20 cellular contexts compared by ENCODE assay signal in genomic region chr1:112527266-112528010, GRCh38. TPM values are rescaled to one million over a fixed set of nuclear protein-coding genes. Genes with fewer than 3 reads are reported as not detected.
A peak's percentile ranks its signal among the peaks of the same experiment; 100 is the strongest.
DNase-seq lines count a peak whose midpoint lies in the region; FAIRE-seq and TF ChIP-seq lines count a peak whose summit lies in the region.
"Had no signal": no experiment of that assay in that cellular context is flagged by ENCODE, and none has a peak within 500 bp of the region (broad histone marks: within the 10 kb centered on the region; RNA-seq: fewer than 3 reads in every experiment).

No MANE protein-coding gene starts in this region.

- H3K27ac ChIP-seq in astrocyte (ENCODE audit: low read depth, low read length) (peak overlapping the region; percentile 77), breast epithelium (no peak overlapping the region)
- H3K27ac ChIP-seq: C4-2B, gastrocnemius medialis, PC-9, stomach, VCaP had no signal

- no peaks in the 10 kb centered on the region for H3K9me3 ChIP-seq in astrocyte (ENCODE audit: insufficient read depth, low read depth, low read length)
- H3K9me3 ChIP-seq in skeletal muscle satellite cell (replicated peaks; ENCODE audit: low read length) = no peaks in the 10 kb centered on the region
- no peaks in the 10 kb centered on the region for H3K9me3 ChIP-seq in breast epithelium
- H3K9me3 ChIP-seq: gastrocnemius medialis, stomach had no signal

- no peak overlapping the region for H2AFZ ChIP-seq in astrocyte (ENCODE audit: low read depth, low read length)
- H2AFZ ChIP-seq: PC-9 had no signal

- H3K36me3 Mint-ChIP-seq in astrocyte (ENCODE audit: low read depth, unreplicated experiment) = peaks cover 2% of the 10 kb centered on the region

- TF ChIP-seq CTCF in astrocyte (IDR thresholded peaks at IDR 0.05; ENCODE audit: insufficient read depth, low read depth, low read length) (no peak), foreskin fibroblast (IDR thresholded peaks at IDR 0.05; ENCODE audit: low read depth, low read length) (no peak), breast epithelium (IDR thresholded peaks at IDR 0.05) (no peak)

- H3K27me3 ChIP-seq in astrocyte (ENCODE audit: insufficient read depth, low read length) (peaks cover 8% of the 10 kb centered on the region), skeletal muscle satellite cell (ENCODE audit: control insufficient read depth, insufficient read depth, low read length) (no peaks in the 10 kb centered on the region), breast epithelium (no peaks in the 10 kb centered on the region)
- H3K27me3 ChIP-seq: gastrocnemius medialis, stomach had no signal

- H3K9ac ChIP-seq in astrocyte (ENCODE audit: low read length) (peak overlapping the region; percentile 62), skeletal muscle satellite cell (ENCODE audit: low read depth, low read length) (no peak overlapping the region)

- H3K4me1 ChIP-seq in astrocyte (ENCODE audit: insufficient read depth, low read length) = peaks cover 60% of the 10 kb centered on the region
- peaks cover 65% of the 10 kb centered on the region for H3K4me1 ChIP-seq in skeletal muscle satellite cell (ENCODE audit: control insufficient read depth, insufficient read depth, low read length)
- no peaks in the 10 kb centered on the region for H3K4me1 ChIP-seq in breast epithelium
- H3K4me1 ChIP-seq: gastrocnemius medialis had no signal

- intact Hi-C loops in posterior cingulate gyrus (cut with DNase I) (no loop called here), breast epithelium (cut with DNase I; ENCODE audit: low total_unique reads) (no loop called here)

- TF ChIP-seq POLR2A in breast epithelium (IDR thresholded peaks at IDR 0.05) = no peak

- no peak overlapping the region for H3K4me3 ChIP-seq in astrocyte (ENCODE audit: insufficient read depth, low read depth, low read length)
- no peak overlapping the region for H3K4me3 ChIP-seq in foreskin fibroblast (ENCODE audit: low read depth in 1 of 2, low read length in 2 of 2)
- no peak overlapping the region for H3K4me3 ChIP-seq in skeletal muscle satellite cell (ENCODE audit: low read length)
- H3K4me3 ChIP-seq in breast epithelium = no peak overlapping the region
- H3K4me3 ChIP-seq: gastrocnemius medialis, PC-9, stomach had no signal

- DNase-seq in HK-2 (ENCODE audit: unreplicated experiment) (peak; percentile 56), astrocyte (ENCODE audit: low read depth) (peak; percentile 81), foreskin fibroblast (peak; percentile 77 to 82), posterior cingulate gyrus (no peak), NOMO-1 treated with DMSO at 0.1 percent for 48 hours (lab: John Stamatoyannopoulos, UW; ENCODE audit: unreplicated experiment) (no peak), breast epithelium (ENCODE audit: low spot score in 2 of 2) (no peak)
- DNase-seq: activated effector memory CD4-positive, alpha-beta T cell treated with anti-CD3 and anti-CD28 coated beads, Interleukin-2, amount 50 U/mL, for 16 hours; anterior cingulate cortex; gastrocnemius medialis; immature natural killer cell; Karpas-422; midbrain; NCI-H1436; NCI-H446 treated with DMSO at 0.1 percent for 48 hours; nucleus accumbens; PC-9; stomach had no signal

- H3K4me2 ChIP-seq in astrocyte (ENCODE audit: low read length) (peak overlapping the region; percentile 54), skeletal muscle satellite cell (ENCODE audit: low read length) (peak overlapping the region; percentile 1)
- H3K4me2 ChIP-seq: PC-9 had no signal

- peaks cover 75% of the 10 kb centered on the region for H3K4me1 Mint-ChIP-seq in astrocyte (ENCODE audit: low read depth, unreplicated experiment)
- H3K4me1 Mint-ChIP-seq: immature natural killer cell had no signal

- H4K20me1 ChIP-seq in astrocyte (ENCODE audit: insufficient read depth, low read length) = peaks cover 5% of the 10 kb centered on the region

- H3K9me3 Mint-ChIP-seq in astrocyte (ENCODE audit: unreplicated experiment) = no peaks in the 10 kb centered on the region
- H3K9me3 Mint-ChIP-seq: immature natural killer cell had no signal

- FAIRE-seq in astrocyte (lab: Jason Lieb, UNC) = no peak

- H3K4me3 Mint-ChIP-seq in astrocyte (ENCODE audit: unreplicated experiment) = peak overlapping the region; percentile 23
- H3K4me3 Mint-ChIP-seq: immature natural killer cell had no signal

- H3K36me3 ChIP-seq in astrocyte (ENCODE audit: insufficient read depth, low read length) = no peaks in the 10 kb centered on the region
- H3K36me3 ChIP-seq in skeletal muscle satellite cell (ENCODE audit: insufficient read depth, low read length) = peaks cover 11% of the 10 kb centered on the region
- H3K36me3 ChIP-seq in breast epithelium = no peaks in the 10 kb centered on the region

- peak overlapping the region; percentile 94 for H3K27ac Mint-ChIP-seq in astrocyte (ENCODE audit: unreplicated experiment)
- H3K27ac Mint-ChIP-seq: immature natural killer cell had no signal

- no peaks in the 10 kb centered on the region for H3K27me3 Mint-ChIP-seq in astrocyte (ENCODE audit: low read depth, unreplicated experiment)

- no peaks in the 10 kb centered on the region for H3K79me2 ChIP-seq in astrocyte (ENCODE audit: insufficient read depth, low read length)

RNA-seq across cellular contexts. Expression of gene WNT2B, which starts 18.7 kb away (rescaled TPM):
- total RNA-seq in astrocyte (18.0 and 18.5 TPM in 2 replicates), breast epithelium (1 to 10 TPM; 2.9 to 6.1 (median 6.0) TPM)
- total RNA-seq in skeletal muscle satellite cell (2012; rRNA removed) = 0.87 and 1.3 TPM in 2 replicates

Comparison
In these comparisons a context has a peak if more than half of its experiments do, and no peak if none do; other contexts are left out.
1. DNase-seq: peak in HK-2 (single experiment), astrocyte (single experiment) and foreskin fibroblast (2 of 2); none in posterior cingulate gyrus (0 of 10), NOMO-1 treated with DMSO at 0.1 percent for 48 hours (single experiment) and breast epithelium (0 of 2).